ENCODE assay signal across 17 cellular contexts in genomic region chr7:79296553-79297320, GRCh38.
"Had no signal": no experiment of that assay in that cellular context is flagged by ENCODE, and none has a peak within 500 bp of the region (broad histone marks: within the 10 kb centered on the region; RNA-seq: fewer than 3 reads in every experiment).

No MANE protein-coding gene starts in this region.

- H3K36me3 ChIP-seq: heart left ventricle, neutrophil, spleen, tibial nerve, upper lobe of right lung, vagina had no signal

- H3K27me3 Mint-ChIP-seq: stimulated activated memory B cell treated with anti-CD40 and anti-IgM and Interleukin-4, amounts not matched to agents 10 μg/mL and 1 μg/mL and 100 μg/mL, for 72 hours had no signal

- H3K4me3 Mint-ChIP-seq: naive thymus-derived CD4-positive, alpha-beta T cell; stimulated activated memory B cell treated with anti-CD40 and anti-IgM and Interleukin-4, amounts not matched to agents 10 μg/mL and 1 μg/mL and 100 μg/mL, for 72 hours; stimulated activated naive CD8-positive, alpha-beta T cell treated with anti-CD3 and anti-CD28 coated beads, Interleukin-15, amount 100 ng/mL, for 72 hours had no signal

- H3K36me3 Mint-ChIP-seq: stimulated activated memory B cell treated with anti-CD40 and anti-IgM and Interleukin-4, amounts not matched to agents 10 μg/mL and 1 μg/mL and 100 μg/mL, for 72 hours had no signal

- H3K27me3 ChIP-seq: heart left ventricle, spleen, testis, tibial nerve, upper lobe of right lung, vagina had no signal

- H3K4me3 ChIP-seq: heart left ventricle, spleen, testis, tibial nerve, upper lobe of right lung, vagina had no signal

- H3K4me1 ChIP-seq: heart left ventricle, spleen, testis, tibial nerve, upper lobe of right lung, vagina had no signal

- H3K27ac Mint-ChIP-seq: naive thymus-derived CD4-positive, alpha-beta T cell; stimulated activated memory B cell treated with anti-CD40 and anti-IgM and Interleukin-4, amounts not matched to agents 10 μg/mL and 1 μg/mL and 100 μg/mL, for 72 hours had no signal

- H3K9me3 Mint-ChIP-seq: stimulated activated naive CD8-positive, alpha-beta T cell treated with anti-CD3 and anti-CD28 coated beads, Interleukin-15, amount 100 ng/mL, for 72 hours had no signal

- DNase-seq: cortex of kidney; effector memory CD4-positive, alpha-beta T cell; heart left ventricle; hippocampal formation; kidney glomerular epithelial cell; naive thymus-derived CD4-positive, alpha-beta T cell; spleen; stimulated activated CD4-positive, alpha-beta T cell treated with anti-CD3 and anti-CD28 coated beads, Interleukin-15, amount 100 ng/mL, for 24 hours; stimulated activated CD4-positive, alpha-beta T cell treated with anti-CD3 and anti-CD28 coated beads, Interleukin-1b, Interleukin-23, amount 100 ng/mL, for 48 hours; stimulated activated CD4-positive, alpha-beta T cell treated with anti-CD3 and anti-CD28 coated beads, Interleukin-4, amount 100 ng/mL, for 24 hours; stimulated activated naive CD8-positive, alpha-beta T cell treated with anti-CD3 and anti-CD28 coated beads, Interleukin-15, amount 100 ng/mL, for 72 hours; testis; upper lobe of right lung had no signal

- H3K4me1 Mint-ChIP-seq: naive thymus-derived CD4-positive, alpha-beta T cell; stimulated activated memory B cell treated with anti-CD40 and anti-IgM and Interleukin-4, amounts not matched to agents 10 μg/mL and 1 μg/mL and 100 μg/mL, for 72 hours; stimulated activated naive CD8-positive, alpha-beta T cell treated with anti-CD3 and anti-CD28 coated beads, Interleukin-15, amount 100 ng/mL, for 72 hours had no signal

- H3K27ac ChIP-seq: heart left ventricle, neutrophil, spleen, testis, tibial nerve, upper lobe of right lung, vagina had no signal
